In the genomic region with DNA sequence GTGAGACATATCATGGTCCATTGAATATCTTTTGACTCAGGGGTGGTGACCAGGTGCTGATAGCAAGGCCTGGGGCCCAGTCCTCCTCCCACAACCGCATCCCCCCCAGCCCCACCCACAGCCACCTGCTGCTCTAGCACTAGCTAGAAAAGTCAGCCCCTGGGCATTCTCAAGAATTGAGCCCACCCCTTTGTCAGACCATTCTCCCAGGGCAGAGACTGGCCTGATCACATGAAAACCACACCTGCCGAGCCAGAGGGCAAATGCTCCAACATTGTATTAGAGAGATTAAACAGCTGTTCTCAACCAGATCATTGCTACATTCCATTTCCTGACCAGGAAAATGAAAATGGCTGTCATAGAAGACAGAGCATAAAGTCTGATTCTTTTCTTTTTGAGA, we compare ENCODE assay signal across 25 cellular contexts.
DNase-seq lines count a peak whose midpoint lies in the region; ATAC-seq and TF ChIP-seq lines count a peak whose summit lies in the region.
"Had no signal": no experiment of that assay in that cellular context is flagged by ENCODE, and none has a peak within 500 bp of the region (broad histone marks: within the 10 kb centered on the region; RNA-seq: fewer than 3 reads in every experiment).

No MANE protein-coding gene starts in this region.

- H3K27ac Mint-ChIP-seq in Caco-2 (ENCODE audit: unreplicated experiment) = no peak overlapping the region
- no peak overlapping the region for H3K27ac Mint-ChIP-seq in stimulated activated effector memory CD8-positive, alpha-beta T cell treated with anti-CD3 and anti-CD28 coated beads, Interleukin-12 subunit alpha, Interleukin-12 subunit beta, amount 100 ng/mL, for 72 hours
- H3K27ac Mint-ChIP-seq: CD8-positive, alpha-beta T cell; GM23338; HFFc6; T-cell had no signal

- no peaks in the 10 kb centered on the region for H3K9me3 Mint-ChIP-seq in Caco-2 (ENCODE audit: unreplicated experiment)
- H3K9me3 Mint-ChIP-seq in stimulated activated effector memory CD8-positive, alpha-beta T cell treated with anti-CD3 and anti-CD28 coated beads, Interleukin-12 subunit alpha, Interleukin-12 subunit beta, amount 100 ng/mL, for 72 hours = no peaks in the 10 kb centered on the region
- H3K9me3 Mint-ChIP-seq: CD8-positive, alpha-beta T cell; GM23338; HFFc6; T-cell had no signal

- intact Hi-C loops in Caco-2 (cut with micrococcal nuclease; ENCODE audit: unreplicated experiment) (no loop called here), posterior cingulate gyrus (cut with DNase I) (no loop called here)

- H3K36me3 ChIP-seq in Caco-2 (ENCODE audit: control insufficient read depth, insufficient read depth, low read length) = no peaks in the 10 kb centered on the region
- H3K36me3 ChIP-seq: HAP-1 had no signal

- POLR2A ChIA-PET in Caco-2 (lab: Charles Lee) = no interaction called here

- peaks cover 75% of the 10 kb centered on the region for H3K4me1 ChIP-seq in Caco-2
- H3K4me1 ChIP-seq: A549, HAP-1 had no signal

- H3K4me1 Mint-ChIP-seq in Caco-2 (ENCODE audit: low read depth, unreplicated experiment) = peaks cover 49% of the 10 kb centered on the region
- H3K4me1 Mint-ChIP-seq in stimulated activated effector memory CD8-positive, alpha-beta T cell treated with anti-CD3 and anti-CD28 coated beads, Interleukin-12 subunit alpha, Interleukin-12 subunit beta, amount 100 ng/mL, for 72 hours = no peaks in the 10 kb centered on the region
- H3K4me1 Mint-ChIP-seq: T-cell had no signal

- H3K4me3 ChIP-seq in Caco-2 (ENCODE audit: low read depth, low read length) = no peak overlapping the region
- H3K4me3 ChIP-seq: A549, GM23338, HAP-1 had no signal

- no peaks in the 10 kb centered on the region for H3K36me3 Mint-ChIP-seq in Caco-2 (ENCODE audit: insufficient read depth, unreplicated experiment)
- no peaks in the 10 kb centered on the region for H3K36me3 Mint-ChIP-seq in stimulated activated effector memory CD8-positive, alpha-beta T cell treated with anti-CD3 and anti-CD28 coated beads, Interleukin-12 subunit alpha, Interleukin-12 subunit beta, amount 100 ng/mL, for 72 hours
- H3K36me3 Mint-ChIP-seq: CD8-positive, alpha-beta T cell; T-cell had no signal

- H3K9me3 ChIP-seq in Caco-2 = no peaks in the 10 kb centered on the region
- H3K9me3 ChIP-seq: A549, HAP-1 had no signal

- CTCF ChIA-PET in Caco-2 (lab: Charles Lee) = no interaction called here

- no TSS peak for BruUV-seq in Caco-2 (replicated peaks; lab: Mats Ljungman, UMichigan)

- no peak for ATAC-seq in stimulated activated effector memory CD8-positive, alpha-beta T cell treated with anti-CD3 and anti-CD28 coated beads, Interleukin-12 subunit alpha, Interleukin-12 subunit beta, amount 100 ng/mL, for 72 hours
- no peak for ATAC-seq in GM18502 (IDR thresholded peaks at IDR 0.05; ENCODE audit: poor library complexity, unreplicated experiment)
- ATAC-seq: A549; CD8-positive, alpha-beta T cell; GM23338; HepG2; T-cell had no signal

- DNase-seq in Caco-2 (peak; percentile 35 to 77), LHCN-M2 (ENCODE audit: low read depth) (peak; percentile 3), NCI-H345 treated with DMSO at 0.1 percent for 48 hours (lab: John Stamatoyannopoulos, UW; ENCODE audit: unreplicated experiment) (peak; percentile 46), left kidney (ENCODE audit: low read depth, low spot score) (peak; percentile 42), HuH-7 (ENCODE audit: low spot score) (no peak), posterior cingulate gyrus (no peak)
- DNase-seq in stimulated activated effector memory CD8-positive, alpha-beta T cell treated with anti-CD3 and anti-CD28 coated beads, Interleukin-12 subunit alpha, Interleukin-12 subunit beta, amount 100 ng/mL, for 72 hours (ENCODE audit: low spot score in 2 of 2) = no peak
- DNase-seq: CD8-positive, alpha-beta T cell; DMS153; DND-41; HFFc6; KG1; NCI-H1092; NCI-H1417 treated with DMSO at 0.1 percent for 48 hours; NCI-H187 treated with DMSO at 0.1 percent for 48 hours; NCI-H2107; NCI-H510A; Right ventricle myocardium superior; RPMI8226; T-cell had no signal

- no peak overlapping the region for H3K4me3 Mint-ChIP-seq in Caco-2 (ENCODE audit: unreplicated experiment)
- no peak overlapping the region for H3K4me3 Mint-ChIP-seq in stimulated activated effector memory CD8-positive, alpha-beta T cell treated with anti-CD3 and anti-CD28 coated beads, Interleukin-12 subunit alpha, Interleukin-12 subunit beta, amount 100 ng/mL, for 72 hours
- H3K4me3 Mint-ChIP-seq: CD8-positive, alpha-beta T cell; GM23338; HFFc6; T-cell had no signal

- H3K27me3 ChIP-seq in Caco-2 (replicated peaks; ENCODE audit: control insufficient read depth, insufficient read depth, low read length) = no peaks in the 10 kb centered on the region

- H3K27me3 Mint-ChIP-seq in Caco-2 (ENCODE audit: insufficient read depth, unreplicated experiment) = no peaks in the 10 kb centered on the region
- H3K27me3 Mint-ChIP-seq: T-cell had no signal

- TF ChIP-seq CTCF in Caco-2 (IDR thresholded peaks at IDR 0.05; ENCODE audit: insufficient read depth in 1 of 2, low read depth in 1 of 2, low read length in 1 of 2, severe bottlenecking in 1 of 2, unreplicated experiment in 1 of 2) = no peak

Comparison
In these comparisons a context has a peak if more than half of its experiments do, and no peak if none do; other contexts are left out.
1. DNase-seq: peak in Caco-2 (2 of 2), LHCN-M2 (single experiment), NCI-H345 treated with DMSO at 0.1 percent for 48 hours (single experiment) and left kidney (single experiment); none in HuH-7 (single experiment), stimulated activated effector memory CD8-positive, alpha-beta T cell treated with anti-CD3 and anti-CD28 coated beads, Interleukin-12 subunit alpha, Interleukin-12 subunit beta, amount 100 ng/mL, for 72 hours (0 of 2) and posterior cingulate gyrus (0 of 10).